ENCODE assay signal across 1 cellular context in the genomic region with DNA sequence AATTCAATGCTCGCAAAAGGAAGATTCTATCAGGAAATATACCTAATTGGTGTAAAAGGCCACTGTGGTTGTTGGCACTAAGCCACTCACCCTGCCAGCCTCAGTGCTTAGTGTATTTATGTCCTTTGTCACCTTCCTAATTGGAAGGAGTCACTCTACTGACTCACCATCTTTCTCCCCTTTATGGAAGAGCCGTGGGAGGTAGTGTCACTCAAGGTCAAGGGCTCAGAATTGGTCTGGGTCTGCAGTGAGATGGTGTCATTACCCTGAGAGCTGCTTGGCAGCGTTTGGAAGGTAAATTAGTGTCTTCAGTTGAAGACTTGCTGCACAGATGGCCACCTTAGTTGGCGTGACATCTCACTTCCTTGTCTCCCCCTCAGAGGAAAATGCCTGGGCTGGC.
A peak's percentile ranks its signal among the peaks of the same experiment; 100 is the strongest.
TF ChIP-seq lines count a peak whose summit lies in the region.

No MANE protein-coding gene starts in this region.

TF ChIP-seq in HEK293, 187 proteins besides CTCF, POLR2A, EP300 and RAD21 (continued from another document):
- TF ChIP-seq, protein P1, sequence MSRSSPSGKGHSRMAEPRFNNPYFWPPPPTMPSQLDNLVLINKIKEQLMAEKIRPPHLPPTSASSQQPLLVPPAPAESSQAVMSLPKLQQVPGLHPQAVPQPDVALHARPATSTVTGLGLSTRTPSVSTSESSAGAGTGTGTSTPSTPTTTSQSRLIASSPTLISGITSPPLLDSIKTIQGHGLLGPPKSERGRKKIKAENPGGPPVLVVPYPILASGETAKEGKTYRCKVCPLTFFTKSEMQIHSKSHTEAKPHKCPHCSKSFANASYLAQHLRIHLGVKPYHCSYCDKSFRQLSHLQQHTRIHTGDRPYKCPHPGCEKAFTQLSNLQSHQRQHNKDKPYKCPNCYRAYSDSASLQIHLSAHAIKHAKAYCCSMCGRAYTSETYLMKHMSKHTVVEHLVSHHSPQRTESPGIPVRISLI (tag by site-specific recombination; IDR thresholded peaks at IDR 0.05), result peak; percentile 38; the same call in 1 of the 2 replicates
- TF ChIP-seq, protein P2, sequence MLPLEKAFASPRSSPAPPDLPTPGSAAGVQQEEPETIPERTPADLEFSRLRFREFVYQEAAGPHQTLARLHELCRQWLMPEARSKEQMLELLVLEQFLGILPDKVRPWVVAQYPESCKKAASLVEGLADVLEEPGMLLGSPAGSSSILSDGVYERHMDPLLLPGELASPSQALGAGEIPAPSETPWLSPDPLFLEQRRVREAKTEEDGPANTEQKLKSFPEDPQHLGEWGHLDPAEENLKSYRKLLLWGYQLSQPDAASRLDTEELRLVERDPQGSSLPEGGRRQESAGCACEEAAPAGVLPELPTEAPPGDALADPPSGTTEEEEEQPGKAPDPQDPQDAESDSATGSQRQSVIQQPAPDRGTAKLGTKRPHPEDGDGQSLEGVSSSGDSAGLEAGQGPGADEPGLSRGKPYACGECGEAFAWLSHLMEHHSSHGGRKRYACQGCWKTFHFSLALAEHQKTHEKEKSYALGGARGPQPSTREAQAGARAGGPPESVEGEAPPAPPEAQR (tag by site-specific recombination; IDR thresholded peaks at IDR 0.05), result no peak
- 0 out of 2 replicates have a peak, but pooled peaks have one; percentile 11 for TF ChIP-seq FEZF1 (tag by site-specific recombination; IDR thresholded peaks at IDR 0.05)
- TF ChIP-seq GLIS1 (tag by site-specific recombination; IDR thresholded peaks at IDR 0.05), result peak; percentile 99
- peak; percentile 49 for TF ChIP-seq ZNF600 (tag by site-specific recombination; IDR thresholded peaks at IDR 0.05)
- TF ChIP-seq, protein P3, sequence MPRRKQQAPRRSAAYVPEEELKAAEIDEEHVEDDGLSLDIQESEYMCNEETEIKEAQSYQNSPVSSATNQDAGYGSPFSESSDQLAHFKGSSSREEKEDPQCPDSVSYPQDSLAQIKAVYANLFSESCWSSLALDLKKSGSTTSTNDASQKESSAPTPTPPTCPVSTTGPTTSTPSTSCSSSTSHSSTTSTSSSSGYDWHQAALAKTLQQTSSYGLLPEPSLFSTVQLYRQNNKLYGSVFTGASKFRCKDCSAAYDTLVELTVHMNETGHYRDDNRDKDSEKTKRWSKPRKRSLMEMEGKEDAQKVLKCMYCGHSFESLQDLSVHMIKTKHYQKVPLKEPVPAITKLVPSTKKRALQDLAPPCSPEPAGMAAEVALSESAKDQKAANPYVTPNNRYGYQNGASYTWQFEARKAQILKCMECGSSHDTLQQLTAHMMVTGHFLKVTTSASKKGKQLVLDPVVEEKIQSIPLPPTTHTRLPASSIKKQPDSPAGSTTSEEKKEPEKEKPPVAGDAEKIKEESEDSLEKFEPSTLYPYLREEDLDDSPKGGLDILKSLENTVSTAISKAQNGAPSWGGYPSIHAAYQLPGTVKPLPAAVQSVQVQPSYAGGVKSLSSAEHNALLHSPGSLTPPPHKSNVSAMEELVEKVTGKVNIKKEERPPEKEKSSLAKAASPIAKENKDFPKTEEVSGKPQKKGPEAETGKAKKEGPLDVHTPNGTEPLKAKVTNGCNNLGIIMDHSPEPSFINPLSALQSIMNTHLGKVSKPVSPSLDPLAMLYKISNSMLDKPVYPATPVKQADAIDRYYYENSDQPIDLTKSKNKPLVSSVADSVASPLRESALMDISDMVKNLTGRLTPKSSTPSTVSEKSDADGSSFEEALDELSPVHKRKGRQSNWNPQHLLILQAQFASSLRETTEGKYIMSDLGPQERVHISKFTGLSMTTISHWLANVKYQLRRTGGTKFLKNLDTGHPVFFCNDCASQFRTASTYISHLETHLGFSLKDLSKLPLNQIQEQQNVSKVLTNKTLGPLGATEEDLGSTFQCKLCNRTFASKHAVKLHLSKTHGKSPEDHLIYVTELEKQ (tag by site-specific recombination; IDR thresholded peaks at IDR 0.05; ENCODE audit: borderline replicate concordance), result 0 out of 2 replicates have a peak, but pooled peaks have one; percentile 40
- TF ChIP-seq, protein P4, sequence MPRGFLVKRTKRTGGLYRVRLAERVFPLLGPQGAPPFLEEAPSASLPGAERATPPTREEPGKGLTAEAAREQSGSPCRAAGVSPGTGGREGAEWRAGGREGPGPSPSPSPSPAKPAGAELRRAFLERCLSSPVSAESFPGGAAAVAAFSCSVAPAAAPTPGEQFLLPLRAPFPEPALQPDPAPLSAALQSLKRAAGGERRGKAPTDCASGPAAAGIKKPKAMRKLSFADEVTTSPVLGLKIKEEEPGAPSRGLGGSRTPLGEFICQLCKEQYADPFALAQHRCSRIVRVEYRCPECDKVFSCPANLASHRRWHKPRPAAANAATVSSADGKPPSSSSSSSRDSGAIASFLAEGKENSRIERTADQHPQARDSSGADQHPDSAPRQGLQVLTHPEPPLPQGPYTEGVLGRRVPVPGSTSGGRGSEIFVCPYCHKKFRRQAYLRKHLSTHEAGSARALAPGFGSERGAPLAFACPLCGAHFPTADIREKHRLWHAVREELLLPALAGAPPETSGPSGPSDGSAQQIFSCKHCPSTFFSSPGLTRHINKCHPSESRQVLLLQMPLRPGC (tag by site-specific recombination; IDR thresholded peaks at IDR 0.05), result 0 out of 2 replicates have a peak, but pooled peaks have one; percentile 50
- TF ChIP-seq SP3 (tag by site-specific recombination; IDR thresholded peaks at IDR 0.05), result 0 out of 2 replicates have a peak, but pooled peaks have one; percentile 18
